Comparison of ENCODE assay signal across 20 cellular contexts in genomic region chr2:149099298-149099697, GRCh38.
DNase-seq lines count a peak whose midpoint lies in the region; ATAC-seq, FAIRE-seq and TF ChIP-seq lines count a peak whose summit lies in the region.
"Had no signal": no experiment of that assay in that cellular context is flagged by ENCODE, and none has a peak within 500 bp of the region (broad histone marks: within the 10 kb centered on the region; RNA-seq: fewer than 3 reads in every experiment).

No MANE protein-coding gene starts in this region.

- no peaks in the 10 kb centered on the region for H3K36me3 Mint-ChIP-seq in WTC11
- H3K36me3 Mint-ChIP-seq in activated T-cell treated with anti-CD3 and anti-CD28 coated beads, Interleukin-2, amount 50 U/mL, for 4 hours (ENCODE audit: insufficient read depth) = no peaks in the 10 kb centered on the region

- H3K27me3 Mint-ChIP-seq in WTC11 (ENCODE audit: low read depth) = peaks cover 6% of the 10 kb centered on the region; the same call in 1 of the 2 replicates
- peaks cover 8% of the 10 kb centered on the region for H3K27me3 Mint-ChIP-seq in activated T-cell treated with anti-CD3 and anti-CD28 coated beads, Interleukin-2, amount 50 U/mL, for 4 hours (ENCODE audit: low read depth)

- CTCF ChIA-PET in WTC11 (lab: Charles Lee) = no interaction called here

- no peak overlapping the region for H3K4me3 ChIP-seq in mucosa of descending colon
- H3K4me3 ChIP-seq: Peyer's patch, SK-N-MC had no signal

- no peaks in the 10 kb centered on the region for H3K9me3 ChIP-seq in mucosa of descending colon
- H3K9me3 ChIP-seq: Peyer's patch had no signal

- no peak for DNase-seq in D721Med (ENCODE audit: insufficient read length, low spot score)
- DNase-seq in HuH-7 (ENCODE audit: low spot score) = peak; percentile 37
- no peak for DNase-seq in WTC11 (ENCODE audit: low spot score)
- DNase-seq in mucosa of descending colon = no peak
- no peak for DNase-seq in activated T-cell treated with anti-CD3 and anti-CD28 coated beads, Interleukin-2, amount 50 U/mL, for 4 hours
- no peak for DNase-seq in ureter (ENCODE audit: low spot score)
- DNase-seq: C1 segment of cervical spinal cord, DMS 273 treated with DMSO at 0.1 percent for 48 hours, H7, KBM-7, NCI-H1436, NCI-H2107, NCI-H226, NCI-H524 treated with DMSO at 0.1 percent for 48 hours, Peyer's patch had no signal

- H3K4me3 Mint-ChIP-seq in WTC11 = no peak overlapping the region
- H3K4me3 Mint-ChIP-seq in activated T-cell treated with anti-CD3 and anti-CD28 coated beads, Interleukin-2, amount 50 U/mL, for 4 hours = no peak overlapping the region

- H3K4me1 ChIP-seq in mucosa of descending colon (ENCODE audit: low read depth) = no peaks in the 10 kb centered on the region
- H3K4me1 ChIP-seq: Peyer's patch had no signal

- FAIRE-seq in D721Med (lab: Jason Lieb, UNC) = no peak
- FAIRE-seq: A204.1 had no signal

- intact Hi-C loops in mucosa of descending colon (cut with DNase I, micrococcal nuclease) = no loop called here

- H3K9me3 Mint-ChIP-seq in WTC11 = no peaks in the 10 kb centered on the region
- no peaks in the 10 kb centered on the region for H3K9me3 Mint-ChIP-seq in activated T-cell treated with anti-CD3 and anti-CD28 coated beads, Interleukin-2, amount 50 U/mL, for 4 hours

- no peaks in the 10 kb centered on the region for H3K36me3 ChIP-seq in mucosa of descending colon (ENCODE audit: low read depth)
- H3K36me3 ChIP-seq: Peyer's patch had no signal

- no peak overlapping the region; the same call in 1 of the 2 replicates for H3K27ac Mint-ChIP-seq in WTC11

- TF ChIP-seq CTCF in D721Med (IDR thresholded peaks at IDR 0.05; ENCODE audit: insufficient read depth, missing control alignments) = peak; percentile 21
- no peak for TF ChIP-seq CTCF in WTC11 (IDR thresholded peaks at IDR 0.05)
- TF ChIP-seq CTCF in mucosa of descending colon (IDR thresholded peaks at IDR 0.05) = no peak

- no peaks in the 10 kb centered on the region for H3K4me1 Mint-ChIP-seq in WTC11
- no peaks in the 10 kb centered on the region for H3K4me1 Mint-ChIP-seq in activated T-cell treated with anti-CD3 and anti-CD28 coated beads, Interleukin-2, amount 50 U/mL, for 4 hours (ENCODE audit: low read depth)

- ATAC-seq in WTC11 = peak; percentile 41; the same call in 1 of the 2 replicates
- peak; percentile 15 for ATAC-seq in mucosa of descending colon
- no peak for ATAC-seq in activated T-cell treated with anti-CD3 and anti-CD28 coated beads, Interleukin-2, amount 50 U/mL, for 4 hours
- ATAC-seq in GM18909 (IDR thresholded peaks at IDR 0.05; ENCODE audit: poor library complexity, unreplicated experiment) = no peak
- no peak for ATAC-seq in HG02642 (IDR thresholded peaks at IDR 0.05; ENCODE audit: poor library complexity, unreplicated experiment)
- ATAC-seq: Right ventricle myocardium inferior had no signal

- POLR2A ChIA-PET in WTC11 (lab: Charles Lee) = no interaction called here

TF ChIP-seq in WTC11, 78 proteins besides CTCF, POLR2A, EP300 and RAD21:
- TF ChIP-seq AFF4 (CRISPR knock-in tag; IDR thresholded peaks at IDR 0.05; ENCODE audit: borderline replicate concordance) (no peak), KAT7 (CRISPR knock-in tag; IDR thresholded peaks at IDR 0.05; ENCODE audit: borderline replicate concordance) (no peak), CREB1 (CRISPR knock-in tag; IDR thresholded peaks at IDR 0.05) (no peak), MXD4 (CRISPR knock-in tag; IDR thresholded peaks at IDR 0.05; ENCODE audit: borderline replicate concordance) (no peak), GTF2I (CRISPR knock-in tag; conservative IDR thresholded peaks at IDR 0.05) (no peak), HMGXB4 (CRISPR knock-in tag; IDR thresholded peaks at IDR 0.05) (no peak), ATF1 (CRISPR knock-in tag; IDR thresholded peaks at IDR 0.05) (no peak)
TF ChIP-seq in WTC11: peak in this region for 0.

Comparison
In these comparisons a context has a peak if more than half of its experiments do, and no peak if none do; other contexts are left out.
1. ATAC-seq: peak in WTC11 (single experiment) and mucosa of descending colon (single experiment); none in activated T-cell treated with anti-CD3 and anti-CD28 coated beads, Interleukin-2, amount 50 U/mL, for 4 hours (0 of 2), GM18909 (single experiment) and HG02642 (single experiment).